Comparison of ENCODE assay signal across 28 cellular contexts in the genomic region with DNA sequence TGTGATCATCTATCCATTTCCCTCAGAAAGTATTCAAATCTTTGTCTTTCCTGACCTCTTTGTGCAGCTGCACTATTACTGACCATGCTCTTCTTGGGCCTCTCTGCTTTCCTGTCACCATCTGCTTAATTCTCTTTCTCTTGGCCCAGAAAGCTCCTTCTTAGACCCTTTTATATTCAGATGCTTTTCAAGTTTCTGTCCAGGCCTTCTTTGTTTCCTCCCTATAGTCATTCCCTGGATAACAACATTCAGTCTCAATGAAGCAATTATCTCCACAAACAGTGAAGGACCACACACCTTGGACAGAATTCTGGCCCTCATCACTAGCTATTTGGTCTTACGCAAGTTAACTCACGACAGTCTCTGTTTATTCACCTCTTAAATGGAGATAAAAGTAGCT.
DNase-seq lines count a peak whose midpoint lies in the region; ATAC-seq and TF ChIP-seq lines count a peak whose summit lies in the region.
"Had no signal": no experiment of that assay in that cellular context is flagged by ENCODE, and none has a peak within 500 bp of the region (broad histone marks: within the 10 kb centered on the region; RNA-seq: fewer than 3 reads in every experiment).

No MANE protein-coding gene starts in this region.

- H3K27me3 ChIP-seq in right atrium auricular region = no peaks in the 10 kb centered on the region
- H3K27me3 ChIP-seq: breast epithelium, hepatocyte, neutrophil, right lobe of liver, transverse colon had no signal

- H3K36me3 ChIP-seq in right atrium auricular region = no peaks in the 10 kb centered on the region
- H3K36me3 ChIP-seq: breast epithelium, neutrophil, right lobe of liver, transverse colon had no signal

- no peaks in the 10 kb centered on the region for H3K27me3 Mint-ChIP-seq in activated T-cell treated with anti-CD3 and anti-CD28 coated beads, Interleukin-2, amount 50 U/mL, for 24 hours
- H3K27me3 Mint-ChIP-seq in T-cell = no peaks in the 10 kb centered on the region
- no peaks in the 10 kb centered on the region for H3K27me3 Mint-ChIP-seq in memory B cell
- no peaks in the 10 kb centered on the region for H3K27me3 Mint-ChIP-seq in stimulated activated naive B cell treated with anti-CD40 and anti-IgM and Interleukin-4, amounts not matched to agents 10 μg/mL and 1 μg/mL and 100 μg/mL, for 72 hours
- H3K27me3 Mint-ChIP-seq: activated naive CD4-positive, alpha-beta T cell treated with anti-CD3 and anti-CD28 coated beads, Interleukin-2, amount 10 ng/mL, durations not matched to agents 7 days and 5 days had no signal

- H3K27ac Mint-ChIP-seq in activated T-cell treated with anti-CD3 and anti-CD28 coated beads, Interleukin-2, amount 50 U/mL, for 24 hours = peak overlapping the region; percentile 9
- peak overlapping the region; percentile 27 to 49 for H3K27ac Mint-ChIP-seq in T-cell
- peak overlapping the region; percentile 49 for H3K27ac Mint-ChIP-seq in memory B cell
- H3K27ac Mint-ChIP-seq in stimulated activated naive B cell treated with anti-CD40 and anti-IgM and Interleukin-4, amounts not matched to agents 10 μg/mL and 1 μg/mL and 100 μg/mL, for 72 hours = peak overlapping the region; percentile 27
- H3K27ac Mint-ChIP-seq: activated naive CD4-positive, alpha-beta T cell treated with anti-CD3 and anti-CD28 coated beads, Interleukin-2, amount 10 ng/mL, durations not matched to agents 7 days and 5 days; activated T-helper 1 cell treated with anti-CD3 and anti-CD28 coated beads, Interleukin-12 subunit alpha, Interleukin-12 subunit beta, Interleukin-2, Interleukin-4 antibody, amounts not matched to agents 30 ng/mL and 10 ng/mL and 1 ng/mL, durations not matched to agents 14 hours and 24 hours and 36 hours had no signal

- TF ChIP-seq CTCF in right atrium auricular region (IDR thresholded peaks at IDR 0.05) = no peak

- no peak overlapping the region for H3K4me3 ChIP-seq in right atrium auricular region
- H3K4me3 ChIP-seq: breast epithelium, GM23248, hepatocyte, right lobe of liver, SK-N-MC, transverse colon had no signal

- POLR2A ChIA-PET in T-cell (lab: Charles Lee) = no interaction called here

- H3K9me3 ChIP-seq in right atrium auricular region = no peaks in the 10 kb centered on the region
- H3K9me3 ChIP-seq: breast epithelium, neutrophil, right lobe of liver, transverse colon had no signal

- CTCF ChIA-PET in T-cell (lab: Charles Lee) = interaction anchor here in 1 of 2 donors (0.6 kb wide), 1 partner anchor 104 kb away, joined by 3 read pairs; no protein-coding TSS in a partner anchor

- ATAC-seq in T-cell (replicated peaks in 1 of 4) (no peak), memory B cell (ENCODE audit: low read depth) (no peak), HG02798 (IDR thresholded peaks at IDR 0.05; ENCODE audit: poor library complexity, unreplicated experiment) (no peak)
- ATAC-seq in stimulated activated naive B cell treated with anti-CD40 and anti-IgM and Interleukin-4, amounts not matched to agents 10 μg/mL and 1 μg/mL and 100 μg/mL, for 72 hours (replicated peaks) = no peak
- ATAC-seq: PC-3, right lobe of liver had no signal

- H3K9me3 Mint-ChIP-seq in activated T-cell treated with anti-CD3 and anti-CD28 coated beads, Interleukin-2, amount 50 U/mL, for 24 hours = peaks cover 5% of the 10 kb centered on the region
- H3K9me3 Mint-ChIP-seq in T-cell (peaks cover 0 to 3% (median 3%) of the 10 kb centered on the region in 3 donors), memory B cell (peaks cover 3% of the 10 kb centered on the region)
- peaks cover 0 to 1% of the 10 kb centered on the region in 2 donors for H3K9me3 Mint-ChIP-seq in stimulated activated naive B cell treated with anti-CD40 and anti-IgM and Interleukin-4, amounts not matched to agents 10 μg/mL and 1 μg/mL and 100 μg/mL, for 72 hours

- no peak overlapping the region for H3K4me3 Mint-ChIP-seq in activated T-cell treated with anti-CD3 and anti-CD28 coated beads, Interleukin-2, amount 50 U/mL, for 24 hours
- H3K4me3 Mint-ChIP-seq in T-cell = no peak overlapping the region
- H3K4me3 Mint-ChIP-seq in memory B cell = no peak overlapping the region
- H3K4me3 Mint-ChIP-seq in stimulated activated naive B cell treated with anti-CD40 and anti-IgM and Interleukin-4, amounts not matched to agents 10 μg/mL and 1 μg/mL and 100 μg/mL, for 72 hours = no peak overlapping the region
- H3K4me3 Mint-ChIP-seq: activated naive CD4-positive, alpha-beta T cell treated with anti-CD3 and anti-CD28 coated beads, Interleukin-2, amount 10 ng/mL, durations not matched to agents 7 days and 5 days; activated T-helper 1 cell treated with anti-CD3 and anti-CD28 coated beads, Interleukin-12 subunit alpha, Interleukin-12 subunit beta, Interleukin-2, Interleukin-4 antibody, amounts not matched to agents 30 ng/mL and 10 ng/mL and 1 ng/mL, durations not matched to agents 14 hours and 24 hours and 36 hours had no signal

- no peak overlapping the region for H3K27ac ChIP-seq in right atrium auricular region
- H3K27ac ChIP-seq: 22Rv1, breast epithelium, C4-2B, GM23248, hepatocyte, neutrophil, right lobe of liver, SK-N-MC, transverse colon had no signal

- H3K4me1 ChIP-seq in right atrium auricular region = no peaks in the 10 kb centered on the region
- H3K4me1 ChIP-seq: breast epithelium, right lobe of liver had no signal

- no peak for DNase-seq in activated T-cell treated with anti-CD3 and anti-CD28 coated beads, Interleukin-2, amount 50 U/mL, for 24 hours
- DNase-seq in activated T-cell treated with anti-CD3 and anti-CD28 coated beads, Interleukin-2, amount 50 U/mL, for 48 hours = no peak
- DNase-seq in T-cell (no peak), memory B cell (ENCODE audit: low spot score in 2 of 2) (no peak), right atrium auricular region (ENCODE audit: low spot score) (no peak)
- DNase-seq in stimulated activated naive B cell treated with anti-CD40 and anti-IgM and Interleukin-4, amounts not matched to agents 10 μg/mL and 1 μg/mL and 100 μg/mL, for 72 hours = no peak
- no peak for DNase-seq in stimulated activated CD4-positive, alpha-beta T cell treated with anti-CD3 and anti-CD28 coated beads, Interleukin-2, amount 100 ng/mL, for 48 hours
- DNase-seq: activated CD4-positive, alpha-beta T cell treated with anti-CD3 and anti-CD28 coated beads, Interleukin-2, amount 50 U/mL, for 48 hours; activated naive CD4-positive, alpha-beta T cell treated with anti-CD3 and anti-CD28 coated beads, Interleukin-2, amount 10 ng/mL, durations not matched to agents 7 days and 5 days; GM23248; mammary epithelial cell; NCI-H1417; NCI-H2029; NCI-H524 treated with DMSO at 0.1 percent for 48 hours; PC-3; posterior cingulate gyrus; right lobe of liver; stimulated activated CD4-positive, alpha-beta T cell treated with anti-CD3 and anti-CD28 coated beads, Interleukin-12 subunit alpha, Interleukin-12 subunit beta, amount 100 ng/mL, for 4 hours; stimulated activated CD4-positive, alpha-beta T cell treated with anti-CD3 and anti-CD28 coated beads, Interleukin-4, amount 100 ng/mL, for 1 hour; transverse colon had no signal

- H3K36me3 Mint-ChIP-seq in activated T-cell treated with anti-CD3 and anti-CD28 coated beads, Interleukin-2, amount 50 U/mL, for 24 hours (ENCODE audit: low read depth) = peaks cover 7% of the 10 kb centered on the region
- H3K36me3 Mint-ChIP-seq in T-cell (peaks cover 11% of the 10 kb centered on the region), memory B cell (peaks cover 11% of the 10 kb centered on the region)
- peaks cover 4 to 11% of the 10 kb centered on the region in 2 donors for H3K36me3 Mint-ChIP-seq in stimulated activated naive B cell treated with anti-CD40 and anti-IgM and Interleukin-4, amounts not matched to agents 10 μg/mL and 1 μg/mL and 100 μg/mL, for 72 hours
- H3K36me3 Mint-ChIP-seq: activated naive CD4-positive, alpha-beta T cell treated with anti-CD3 and anti-CD28 coated beads, Interleukin-2, amount 10 ng/mL, durations not matched to agents 7 days and 5 days had no signal

- peaks cover 5% of the 10 kb centered on the region for H3K4me1 Mint-ChIP-seq in activated T-cell treated with anti-CD3 and anti-CD28 coated beads, Interleukin-2, amount 50 U/mL, for 24 hours (ENCODE audit: low read depth)
- H3K4me1 Mint-ChIP-seq in T-cell (peaks cover 0 to 11% (median 6%) of the 10 kb centered on the region in 3 donors), memory B cell (peaks cover 10% of the 10 kb centered on the region)
- H3K4me1 Mint-ChIP-seq in stimulated activated naive B cell treated with anti-CD40 and anti-IgM and Interleukin-4, amounts not matched to agents 10 μg/mL and 1 μg/mL and 100 μg/mL, for 72 hours = peaks cover 0 to 2% of the 10 kb centered on the region in 2 donors
- H3K4me1 Mint-ChIP-seq: activated naive CD4-positive, alpha-beta T cell treated with anti-CD3 and anti-CD28 coated beads, Interleukin-2, amount 10 ng/mL, durations not matched to agents 7 days and 5 days had no signal
